In the genomic region with DNA sequence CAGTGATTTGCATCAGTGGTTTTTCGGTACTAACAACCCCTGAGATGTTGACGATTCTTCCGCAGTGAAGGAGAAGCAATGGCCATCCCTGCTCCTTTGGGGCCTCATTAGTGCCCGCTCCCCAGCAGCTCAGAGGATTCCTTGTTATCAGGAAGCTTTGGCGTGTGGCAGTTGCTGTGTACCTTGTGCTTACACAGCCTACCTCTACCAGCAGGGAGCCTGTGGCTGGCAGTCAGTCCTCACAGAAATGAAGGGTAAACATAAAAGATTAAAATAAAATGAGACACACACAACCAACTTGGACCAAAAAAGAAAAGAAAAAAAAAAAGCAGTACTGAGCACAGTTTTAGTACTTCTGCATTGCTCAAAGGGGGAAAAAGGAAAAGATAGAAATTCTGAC, we compare ENCODE assay signal across 25 cellular contexts. TPM values are rescaled to one million over a fixed set of nuclear protein-coding genes. Genes with fewer than 3 reads are reported as not detected.
"Had no signal": no experiment of that assay in that cellular context is flagged by ENCODE, and none has a peak within 500 bp of the region (broad histone marks: within the 10 kb centered on the region; RNA-seq: fewer than 3 reads in every experiment).

No MANE protein-coding gene starts in this region.

- H3K27me3 ChIP-seq: SJSA1 had no signal

- H3K27ac ChIP-seq: SJSA1 had no signal

- H3K4me1 ChIP-seq: SJSA1 had no signal

- H3K4me3 ChIP-seq: SJSA1 had no signal

- H3K27me3 Mint-ChIP-seq: activated B cell treated with CpG ODN at 0.5 μM for 24 hours; activated CD4-positive, alpha-beta T cell treated with anti-CD3 and anti-CD28 coated beads, Interleukin-2, amount 10 ng/mL, durations not matched to agents 24 days and 14 days; activated naive CD8-positive, alpha-beta T cell treated with anti-CD3 and anti-CD28 coated beads, Interleukin-2, amount 50 U/mL, for 24 hours; brain; central memory CD8-positive, alpha-beta T cell had no signal

- H3K4me3 Mint-ChIP-seq: activated B cell treated with CpG ODN at 0.5 μM for 24 hours; activated CD4-positive, alpha-beta T cell treated with anti-CD3 and anti-CD28 coated beads, Interleukin-2, amount 10 ng/mL, durations not matched to agents 24 days and 14 days; activated naive CD8-positive, alpha-beta T cell treated with anti-CD3 and anti-CD28 coated beads, Interleukin-2, amount 50 U/mL, for 24 hours; activated T-cell treated with anti-CD3 and anti-CD28 coated beads, Interleukin-2, amount 50 U/mL, for 4 hours; brain; central memory CD8-positive, alpha-beta T cell; T-helper 2 cell treated with Interferon-gamma antibody and Interleukin-4, amounts not matched to agents 5 μg/mL and 100 μg/mL, for 36 hours had no signal

- DNase-seq: activated B cell treated with CpG ODN at 0.5 μM for 24 hours; activated CD4-positive, alpha-beta T cell treated with anti-CD3 and anti-CD28 coated beads for 1 hour; activated CD4-positive, alpha-beta T cell treated with anti-CD3 and anti-CD28 coated beads, Interleukin-2, amount 10 ng/mL, durations not matched to agents 24 days and 14 days; activated CD4-positive, alpha-beta T cell treated with anti-CD3 and anti-CD28 coated beads, Interleukin-2, amount 50 U/mL, for 48 hours; activated CD8-positive, alpha-beta memory T cell treated with anti-CD3 and anti-CD28 coated beads for 24 hours; activated effector memory CD4-positive, alpha-beta T cell treated with anti-CD3 and anti-CD28 coated beads, Interleukin-2, amount 50 U/mL, for 16 hours; activated naive CD4-positive, alpha-beta T cell treated with Interleukin-2 at 50 U/mL for 16 hours; activated naive CD8-positive, alpha-beta T cell treated with anti-CD3 and anti-CD28 coated beads, Interleukin-2, amount 50 U/mL, for 24 hours; activated T-cell treated with anti-CD3 and anti-CD28 coated beads, Interleukin-2, amount 50 U/mL, for 4 hours; amniotic stem cell; NCI-H1436; NCI-H1694 treated with DMSO at 0.1 percent for 48 hours; NCI-H446; NCI-H524; NCI-H82; PC-3; SHP77; SW 1271 had no signal

- ATAC-seq: activated naive CD4-positive, alpha-beta T cell treated with anti-CD3 and anti-CD28 coated beads, Interleukin-2, amount 50 U/mL, for 72 hours; activated naive CD8-positive, alpha-beta T cell treated with anti-CD3 and anti-CD28 coated beads, Interleukin-2, amount 50 U/mL, for 24 hours; activated T-cell treated with anti-CD3 and anti-CD28 coated beads, Interleukin-2, amount 50 U/mL, for 4 hours; PC-3; SK-N-SH treated with all-trans-retinoic acid at 6 μM for 48 hours had no signal

- H3K9me3 ChIP-seq: SJSA1 had no signal

- H3K36me3 ChIP-seq: SJSA1 had no signal

- H3K27ac Mint-ChIP-seq: activated B cell treated with CpG ODN at 0.5 μM for 24 hours; activated CD4-positive, alpha-beta T cell treated with anti-CD3 and anti-CD28 coated beads, Interleukin-2, amount 10 ng/mL, durations not matched to agents 24 days and 14 days; activated naive CD4-positive, alpha-beta T cell treated with anti-CD3 and anti-CD28 coated beads, Interleukin-2, amount 50 U/mL, for 72 hours; activated naive CD8-positive, alpha-beta T cell treated with anti-CD3 and anti-CD28 coated beads, Interleukin-2, amount 50 U/mL, for 24 hours; T-helper 2 cell treated with Interferon-gamma antibody and Interleukin-4, amounts not matched to agents 5 μg/mL and 100 μg/mL, for 36 hours had no signal

- H3K4me1 Mint-ChIP-seq: activated B cell treated with CpG ODN at 0.5 μM for 24 hours; activated CD4-positive, alpha-beta T cell treated with anti-CD3 and anti-CD28 coated beads, Interleukin-2, amount 10 ng/mL, durations not matched to agents 24 days and 14 days; activated naive CD8-positive, alpha-beta T cell treated with anti-CD3 and anti-CD28 coated beads, Interleukin-2, amount 50 U/mL, for 24 hours; central memory CD8-positive, alpha-beta T cell had no signal

RNA-seq across cellular contexts. Expression of a gene that starts 55.2 kb away (rescaled TPM):
- total RNA-seq: activated B cell treated with CpG ODN at 0.5 μM for 24 hours; activated CD4-positive, alpha-beta T cell treated with anti-CD3 and anti-CD28 coated beads, Interleukin-2, amount 10 ng/mL, durations not matched to agents 24 days and 14 days; activated naive CD4-positive, alpha-beta T cell treated with anti-CD3 and anti-CD28 coated beads, Interleukin-2, amount 50 U/mL, for 72 hours; activated T-cell treated with anti-CD3 and anti-CD28 coated beads, Interleukin-2, amount 50 U/mL, for 4 hours; PC-3; SJSA1; T-helper 1 cell treated with Interleukin-12 subunit alpha and Interleukin-12 subunit beta and Interleukin-4 antibody, amounts not matched to agents 30 ng/mL and 1 ng/mL, for 36 hours had no signal
